Comparison of ENCODE assay signal across 8 cellular contexts in genomic region chr11:112963368-112963955, GRCh38. TPM values are rescaled to one million over a fixed set of nuclear protein-coding genes. Genes with fewer than 3 reads are reported as not detected.
A peak's percentile ranks its signal among the peaks of the same experiment; 100 is the strongest.
DNase-seq lines count a peak whose midpoint lies in the region; ATAC-seq and TF ChIP-seq lines count a peak whose summit lies in the region.

No MANE protein-coding gene starts in this region.

- peaks cover 47% of the 10 kb centered on the region for H3K27me3 ChIP-seq in iPS-15b (ENCODE audit: control insufficient read depth, insufficient read depth, low read length)

- H3K9ac ChIP-seq in iPS-15b (ENCODE audit: low read depth, low read length): no peak overlapping the region

- DNase-seq in NCI-H1092 (lab: John Stamatoyannopoulos, UW) (peak; percentile 68), mesenteric fat pad (ENCODE audit: low spot score) (no peak), H4 (ENCODE audit: low spot score) (no peak)

- H3K9me3 ChIP-seq in iPS-15b (ENCODE audit: control insufficient read depth, insufficient read depth, low read length): no peaks in the 10 kb centered on the region

- peak overlapping the region; percentile 52 for H3K4me3 ChIP-seq in iPS-15b (ENCODE audit: low read depth, low read length)
- H3K4me3 ChIP-seq in skin epidermis: peak overlapping the region in 5 of 7 experiments; percentile 10 to 51 (median 37)

- ATAC-seq in SK-N-SH treated with all-trans-retinoic acid at 6 μM for 48 hours: peak; percentile 45
- no peak for ATAC-seq in GM18873 (IDR thresholded peaks at IDR 0.05; ENCODE audit: low FRiP score, unreplicated experiment)
- ATAC-seq in HG03439 (IDR thresholded peaks at IDR 0.05; ENCODE audit: unreplicated experiment): no peak

- no peaks in the 10 kb centered on the region for H3K4me1 ChIP-seq in iPS-15b (ENCODE audit: control insufficient read depth, insufficient read depth, low read length)

- no peaks in the 10 kb centered on the region for H3K36me3 ChIP-seq in iPS-15b (ENCODE audit: control insufficient read depth, insufficient read depth, low read length)

- H3K27ac ChIP-seq in skin epidermis: no peak overlapping the region

TF ChIP-seq in SK-N-SH treated with all-trans-retinoic acid at 6 μM for 48 hours, 23 proteins besides CTCF, POLR2A, EP300 and RAD21:
- TF ChIP-seq ISL1 (CRISPR knock-in tag; IDR thresholded peaks at IDR 0.05) (no peak), ESRRG (CRISPR knock-in tag; IDR thresholded peaks at IDR 0.05) (no peak), ZNF565 (CRISPR knock-in tag; conservative IDR thresholded peaks at IDR 0.05; ENCODE audit: low read depth) (no peak), TSHZ2 (CRISPR knock-in tag; IDR thresholded peaks at IDR 0.05) (no peak), ZFP30 (CRISPR knock-in tag; IDR thresholded peaks at IDR 0.05) (no peak), TOX (CRISPR knock-in tag; IDR thresholded peaks at IDR 0.05; ENCODE audit: borderline replicate concordance) (no peak)

RNA-seq across cellular contexts. Expression of gene NCAM1, which starts 2.2 kb away (rescaled TPM):
- 3.1 TPM for total RNA-seq in mesenteric fat pad
- total RNA-seq in H4 (2014; rRNA removed; shearing (Covaris generic)): 4.8 and 5.0 TPM in 2 replicates
